23 cellular contexts compared by ENCODE assay signal in the genomic region with DNA sequence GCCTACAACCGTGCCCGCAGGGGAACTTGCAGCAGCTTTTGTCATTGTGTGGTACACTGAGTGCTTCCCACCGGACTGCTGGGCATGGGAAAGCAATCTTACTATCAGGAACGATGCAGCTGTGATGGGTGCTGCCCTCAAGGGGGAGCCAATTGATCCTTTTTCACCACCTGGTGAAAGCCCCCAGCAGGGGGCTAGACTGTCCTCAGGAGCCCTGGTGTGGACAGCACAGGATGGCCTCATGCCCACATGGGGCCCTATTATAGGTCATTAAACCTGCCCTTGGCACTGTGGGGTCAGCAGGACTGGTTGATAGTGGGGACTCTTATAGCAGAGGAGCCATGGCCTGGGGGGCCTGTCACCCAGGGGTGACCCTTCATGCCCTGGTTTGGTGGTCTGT.
A peak's percentile ranks its signal among the peaks of the same experiment; 100 is the strongest.
DNase-seq lines count a peak whose midpoint lies in the region; ATAC-seq, FAIRE-seq and TF ChIP-seq lines count a peak whose summit lies in the region.
"Had no signal": no experiment of that assay in that cellular context is flagged by ENCODE, and none has a peak within 500 bp of the region (broad histone marks: within the 10 kb centered on the region; RNA-seq: fewer than 3 reads in every experiment).

No MANE protein-coding gene starts in this region.

- H3T11ph ChIP-seq in H9 (ENCODE audit: low read length), result no peak overlapping the region

- no peak overlapping the region for H2AK5ac ChIP-seq in H9 (ENCODE audit: insufficient read length, low read length)

- TF ChIP-seq POLR2A in A549 (IDR thresholded peaks at IDR 0.05; ENCODE audit: low read length) (no peak), HepG2 (IDR thresholded peaks at IDR 0.05; ENCODE audit: insufficient read depth in 1 of 2, low read depth in 2 of 2, low read length in 2 of 2) (no peak), transverse colon (IDR thresholded peaks at IDR 0.05) (no peak)

- TF ChIP-seq EP300 in A549 (IDR thresholded peaks at IDR 0.05) (no peak), HepG2 (IDR thresholded peaks at IDR 0.05; ENCODE audit: low read depth in 2 of 2, low read length in 2 of 2) (no peak), HepG2 (CRISPR knock-in tag; IDR thresholded peaks at IDR 0.05; ENCODE audit: borderline replicate concordance) (no peak), transverse colon (IDR thresholded peaks at IDR 0.05; ENCODE audit: low read depth) (no peak)

- H3K4me3 ChIP-seq in A549, result no peak overlapping the region
- no peak overlapping the region for H3K4me3 ChIP-seq in astrocyte of the cerebellum (ENCODE audit: low read depth, low read length)
- no peak overlapping the region for H3K4me3 ChIP-seq in HepG2 (replicated peaks in 1 of 3; ENCODE audit: insufficient read depth in 1 of 3, low read depth in 2 of 3, low read length in 3 of 3)
- H3K4me3 ChIP-seq in transverse colon, result no peak overlapping the region

- no peak overlapping the region for H3K23ac ChIP-seq in H9 (ENCODE audit: insufficient read length, low read depth, low read length)

- peaks cover 7 to 13% (median 8%) of the 10 kb centered on the region in 3 experiments; a peak in 5 of 7 replicates for H3K36me3 Mint-ChIP-seq in H9 (ENCODE audit: insufficient read depth in 1 of 3, low read depth in 3 of 3)
- no peaks in the 10 kb centered on the region for H3K36me3 Mint-ChIP-seq in stimulated activated naive B cell treated with anti-CD40 and anti-IgM and Interleukin-4, amounts not matched to agents 10 μg/mL and 1 μg/mL and 100 μg/mL, for 72 hours
- H3K36me3 Mint-ChIP-seq: activated naive CD8-positive, alpha-beta T cell had no signal

- intact Hi-C loops in HepG2 (cut with micrococcal nuclease; ENCODE audit: unreplicated experiment), result loop anchor here (5.0 kb wide), 1 partner anchor 39 kb away; no protein-coding TSS in a partner anchor
- intact Hi-C loops in transverse colon (cut with DNase I; ENCODE audit: low total_unique reads), result no loop called here

- H3K4me1 Mint-ChIP-seq in H9, result peaks cover 21 to 32% of the 10 kb centered on the region in 2 experiments
- H3K4me1 Mint-ChIP-seq in stimulated activated naive B cell treated with anti-CD40 and anti-IgM and Interleukin-4, amounts not matched to agents 10 μg/mL and 1 μg/mL and 100 μg/mL, for 72 hours, result no peaks in the 10 kb centered on the region

- H2BK15ac ChIP-seq in H9 (ENCODE audit: low read depth, low read length), result no peak overlapping the region

- H3K18ac ChIP-seq in H9 (ENCODE audit: insufficient read length, low read depth, low read length), result no peak overlapping the region

- H3K27ac ChIP-seq in A549 (peak overlapping the region; percentile 67 to 95), H9 (ENCODE audit: insufficient read length, low read depth, low read length) (no peak overlapping the region), HepG2 (ENCODE audit: extremely low read length, insufficient read depth, low read length) (no peak overlapping the region), transverse colon (no peak overlapping the region)
- H3K27ac ChIP-seq: VCaP had no signal

- peak in 1 of 2 experiments; percentile 53 for DNase-seq in A549 (ENCODE audit: low read depth in 1 of 2, low spot score in 1 of 2)
- no peak for DNase-seq in H9
- DNase-seq in astrocyte of the cerebellum (ENCODE audit: low read depth), result no peak
- peak; percentile 40 for DNase-seq in HepG2 (ENCODE audit: low spot score)
- DNase-seq in transverse colon, result no peak
- DNase-seq in GDM1 (lab: John Stamatoyannopoulos, UW), result no peak
- no peak for DNase-seq in NCI-H2029 treated with DMSO at 0.1 percent for 48 hours (lab: John Stamatoyannopoulos, UW)
- DNase-seq in stimulated activated naive B cell treated with anti-CD40 and anti-IgM and Interleukin-4, amounts not matched to agents 10 μg/mL and 1 μg/mL and 100 μg/mL, for 72 hours, result no peak
- DNase-seq: activated CD8-positive, alpha-beta T cell treated with anti-CD3 and anti-CD28 coated beads, Interleukin-2, amount 10 ng/mL, durations not matched to agents 7 days and 5 days; activated T-cell treated with anti-CD3 and anti-CD28 coated beads, Interleukin-2, amount 50 U/mL, for 72 hours; caudate nucleus; effector memory CD4-positive, alpha-beta T cell; hippocampal formation; mesenchymal stem cell; NCI-H1048; NCI-H774; nephron progenitor cell; RPMI8226; stimulated activated naive CD4-positive, alpha-beta T cell treated with Interleukin-2 at 50 U/mL for 16 hours; trophoblast cell had no signal

- H2BK120ac ChIP-seq in H9 (ENCODE audit: low read depth, low read length, poor library complexity, severe bottlenecking), result no peak overlapping the region

- H3K9ac ChIP-seq in H9 (ENCODE audit: extremely low read depth, insufficient read length, low read length), result no peak overlapping the region
- H3K9ac ChIP-seq in HepG2 (ENCODE audit: insufficient read depth, low read depth, low read length), result no peak overlapping the region

- no peak overlapping the region for H3K4ac ChIP-seq in H9 (ENCODE audit: low read depth, low read length)

- CTCF ChIA-PET in A549 (lab: Yijun Ruan, JAX) (interaction anchor here (0.7 kb wide), 1 partner anchor 164 kb away, joined by 3 read pairs; no protein-coding TSS in a partner anchor), HepG2 (lab: Yijun Ruan, JAX; ENCODE audit: low intra/inter-chr PET ratio, low total read pairs) (interaction anchor here (1.4 kb wide), 2 partner anchors 42 to 163 kb away, joined by 5 read pairs; no protein-coding TSS in a partner anchor)

- H3K27me3 ChIP-seq in H9 (ENCODE audit: insufficient read depth, low read length) (no peaks in the 10 kb centered on the region), HepG2 (ENCODE audit: control insufficient read depth in 1 of 2, insufficient read depth in 2 of 2, low read length in 2 of 2) (peaks cover 0 to 39% of the 10 kb centered on the region in 2 experiments; a peak in 4 of 5 replicates), transverse colon (no peaks in the 10 kb centered on the region)

- TF ChIP-seq CTCF in A549 (IDR thresholded peaks at IDR 0.05) (peak; percentile 45), H9 (conservative IDR thresholded peaks at IDR 0.05) (peak; percentile 26; the same call in 2 of the 3 replicates), astrocyte of the cerebellum (IDR thresholded peaks at IDR 0.05; ENCODE audit: low read depth, low read length, missing control alignments) (peak; percentile 21), HepG2 (CRISPR knock-in tag; IDR thresholded peaks at IDR 0.05) (peak; percentile 46), transverse colon (IDR thresholded peaks at IDR 0.05) (no peak)

- no peak overlapping the region for H3K56ac ChIP-seq in H9 (ENCODE audit: insufficient read length, low read depth, low read length)

- no peak overlapping the region for H2BK20ac ChIP-seq in H9 (ENCODE audit: low read depth, low read length, poor library complexity, severe bottlenecking)

- H3K14ac ChIP-seq in H9 (ENCODE audit: insufficient read depth, low read length), result no peak overlapping the region

- H3K4me2 ChIP-seq in A549 (peak overlapping the region; percentile 37; the same call in 1 of the 3 replicates), H9 (ENCODE audit: insufficient read depth, insufficient read length, low read length) (no peak overlapping the region), HepG2 (ENCODE audit: low read depth, low read length) (no peak overlapping the region)

- no peak overlapping the region for H4K8ac ChIP-seq in H9 (replicated peaks; ENCODE audit: insufficient read length, low read depth, low read length)

- H3K4me1 ChIP-seq in A549 (peaks cover 92% of the 10 kb centered on the region), H9 (ENCODE audit: insufficient read depth, low read length) (peaks cover 7% of the 10 kb centered on the region), HepG2 (ENCODE audit: insufficient read depth, low read length) (no peaks in the 10 kb centered on the region), transverse colon (peaks cover 0 to 24% (median 21%) of the 10 kb centered on the region in 4 donors)

- H4K91ac ChIP-seq in H9 (ENCODE audit: insufficient read length, low read depth, low read length), result no peak overlapping the region

- FAIRE-seq in A549 (lab: Jason Lieb, UNC) (no peak), HepG2 (lab: Jason Lieb, UNC) (peak; percentile 70)
- FAIRE-seq: keratinocyte had no signal

- peaks cover 2% of the 10 kb centered on the region for H4K20me1 ChIP-seq in H9 (ENCODE audit: control insufficient read depth, insufficient read depth, insufficient read length)
- no peaks in the 10 kb centered on the region for H4K20me1 ChIP-seq in HepG2 (ENCODE audit: insufficient read depth, low read length)

- no peak overlapping the region for H4K5ac ChIP-seq in H9 (ENCODE audit: insufficient read length, low read depth, low read length)

- H3K79me1 ChIP-seq in H9 (ENCODE audit: insufficient read depth, low read depth, low read length, poor library complexity, severe bottlenecking), result no peaks in the 10 kb centered on the region

- no peaks in the 10 kb centered on the region for H3K9me3 Mint-ChIP-seq in H9
- no peaks in the 10 kb centered on the region for H3K9me3 Mint-ChIP-seq in stimulated activated naive B cell treated with anti-CD40 and anti-IgM and Interleukin-4, amounts not matched to agents 10 μg/mL and 1 μg/mL and 100 μg/mL, for 72 hours
- H3K9me3 Mint-ChIP-seq: activated T-cell treated with anti-CD3 and anti-CD28 coated beads, Interleukin-2, amount 50 U/mL, for 72 hours; nephron progenitor cell had no signal

- BruUV-seq in HepG2 (replicated peaks; lab: Mats Ljungman, UMichigan), result no TSS peak

- H3K36me3 ChIP-seq in HepG2 (replicated peaks in 1 of 2; ENCODE audit: control insufficient read depth in 1 of 2, insufficient read depth in 2 of 2, low read length in 2 of 2) (no peaks in the 10 kb centered on the region), transverse colon (no peaks in the 10 kb centered on the region)

- POLR2A ChIA-PET in A549 (lab: Yijun Ruan, JAX) (interaction anchor here (1.0 kb wide), 1 partner anchor 168 kb away, joined by 4 read pairs; no protein-coding TSS in a partner anchor), HepG2 (lab: Yijun Ruan, JAX) (no interaction called here)

- peak in 1 of 2 experiments; percentile 2; a peak in 2 of 6 replicates for ATAC-seq in A549
- ATAC-seq in HepG2, result peak; percentile 61
- no peak for ATAC-seq in stimulated activated naive B cell treated with anti-CD40 and anti-IgM and Interleukin-4, amounts not matched to agents 10 μg/mL and 1 μg/mL and 100 μg/mL, for 72 hours (replicated peaks)
- ATAC-seq: activated CD8-positive, alpha-beta T cell treated with anti-CD3 and anti-CD28 coated beads, Interleukin-2, amount 10 ng/mL, durations not matched to agents 7 days and 5 days; activated T-cell treated with anti-CD3 and anti-CD28 coated beads, Interleukin-2, amount 50 U/mL, for 72 hours had no signal

- no peaks in the 10 kb centered on the region; the same call in 1 of the 2 replicates for H3K27me3 Mint-ChIP-seq in H9 (ENCODE audit: low read depth)
- no peaks in the 10 kb centered on the region for H3K27me3 Mint-ChIP-seq in stimulated activated naive B cell treated with anti-CD40 and anti-IgM and Interleukin-4, amounts not matched to agents 10 μg/mL and 1 μg/mL and 100 μg/mL, for 72 hours
- H3K27me3 Mint-ChIP-seq: activated naive CD8-positive, alpha-beta T cell had no signal

- H3K9me3 ChIP-seq in A549 (no peaks in the 10 kb centered on the region), H9 (ENCODE audit: control insufficient read depth, low read depth, low read length) (no peaks in the 10 kb centered on the region), HepG2 (ENCODE audit: low read length) (no peaks in the 10 kb centered on the region), transverse colon (no peaks in the 10 kb centered on the region)

- no peaks in the 10 kb centered on the region for H3K23me2 ChIP-seq in H9 (ENCODE audit: insufficient read length, low read depth, low read length, poor library complexity, severe bottlenecking)

- no peak overlapping the region for H2BK5ac ChIP-seq in H9 (ENCODE audit: insufficient read length, low read length)

- TF ChIP-seq RAD21 in A549 (conservative IDR thresholded peaks at IDR 0.05 in 1 of 2, IDR thresholded peaks at IDR 0.05 in 1 of 2) (peak; percentile 56 to 59), HepG2 (CRISPR knock-in tag; IDR thresholded peaks at IDR 0.05) (peak; percentile 36; the same call in 1 of the 2 replicates)

- no peak overlapping the region for H2BK12ac ChIP-seq in H9 (ENCODE audit: insufficient read length, low read depth, low read length)

- WGBS in A549 (ENCODE audit: missing lambda C conversion rate), result 92% methylated on average over 4 of the region's 4 CpGs
- no CpG with 5 or more reads among the region's 4 CpGs for WGBS in H9 (ENCODE audit: extremely low coverage, insufficient read length, low lambda C conversion rate)
- WGBS in HepG2 (ENCODE audit: low lambda C conversion rate), result 37% methylated on average over 4 of the region's 4 CpGs
- WGBS in transverse colon (ENCODE audit: low coverage in 1 of 2), 2 donors, result 95% methylated on average over 4 of the region's 4 CpGs; no CpG with 5 or more reads in 1 of the 2 donors

- peak overlapping the region in 1 of 3 experiments; percentile 41; a peak in 1 of 7 replicates for H3K27ac Mint-ChIP-seq in H9
- no peak overlapping the region for H3K27ac Mint-ChIP-seq in stimulated activated naive B cell treated with anti-CD40 and anti-IgM and Interleukin-4, amounts not matched to agents 10 μg/mL and 1 μg/mL and 100 μg/mL, for 72 hours
- H3K27ac Mint-ChIP-seq: activated CD8-positive, alpha-beta T cell treated with anti-CD3 and anti-CD28 coated beads, Interleukin-2, amount 10 ng/mL, durations not matched to agents 7 days and 5 days; activated naive CD8-positive, alpha-beta T cell; activated T-cell treated with anti-CD3 and anti-CD28 coated beads, Interleukin-2, amount 50 U/mL, for 72 hours; nephron progenitor cell had no signal

- H3K4me3 Mint-ChIP-seq in H9, result no peak overlapping the region
- no peak overlapping the region for H3K4me3 Mint-ChIP-seq in stimulated activated naive B cell treated with anti-CD40 and anti-IgM and Interleukin-4, amounts not matched to agents 10 μg/mL and 1 μg/mL and 100 μg/mL, for 72 hours
- H3K4me3 Mint-ChIP-seq: activated CD8-positive, alpha-beta T cell treated with anti-CD3 and anti-CD28 coated beads, Interleukin-2, amount 10 ng/mL, durations not matched to agents 7 days and 5 days; activated naive CD8-positive, alpha-beta T cell; activated T-cell treated with anti-CD3 and anti-CD28 coated beads, Interleukin-2, amount 50 U/mL, for 72 hours; nephron progenitor cell had no signal

- peaks cover 2% of the 10 kb centered on the region; the same call in 1 of the 2 replicates for H3K79me2 ChIP-seq in H9 (ENCODE audit: insufficient read depth, low read length)
- no peaks in the 10 kb centered on the region for H3K79me2 ChIP-seq in HepG2 (ENCODE audit: insufficient read depth, low read length)

- H2AFZ ChIP-seq in H9 (ENCODE audit: low read length) (no peak overlapping the region), HepG2 (ENCODE audit: low read length) (no peak overlapping the region)

- in situ Hi-C loops in astrocyte of the cerebellum (cut with HindIII; ENCODE audit: low sequenced_read_pairs), result no loop called here
- in situ Hi-C loops in HepG2 (cut with HindIII; ENCODE audit: extremely low pct_ligation_motif_present, low pct_unique_long_range_greater_than_20kb), result loop anchor here (5.0 kb wide), 1 partner anchor 39 kb away; no protein-coding TSS in a partner anchor
- in situ Hi-C loops in transverse colon (cut with MboI; ENCODE audit: low pct_ligation_motif_present in 1 of 4, low pct_unique_long_range_greater_than_20kb in 1 of 4, low sequenced_read_pairs in 3 of 4), result no loop called here

Comparison
In these comparisons a context has a peak if more than half of its experiments do, and no peak if none do; other contexts are left out.
1. H3K27ac ChIP-seq: peak in A549 (2 of 2); none in H9 (single experiment), HepG2 (single experiment) and transverse colon (0 of 4).
2. CTCF ChIP-seq: peak in A549 (single experiment), H9 (single experiment), astrocyte of the cerebellum (single experiment) and HepG2 (single experiment); none in transverse colon (0 of 5).
3. Of the 38 proteins assayed by ChIP-seq in both HepG2 and A549: peak only in HepG2: none; only in A549: POLR2AphosphoS2; in both: CTCF, RAD21 and SMC3; in neither: 34.